Comparison of ENCODE assay signal across 27 cellular contexts in the genomic region with DNA sequence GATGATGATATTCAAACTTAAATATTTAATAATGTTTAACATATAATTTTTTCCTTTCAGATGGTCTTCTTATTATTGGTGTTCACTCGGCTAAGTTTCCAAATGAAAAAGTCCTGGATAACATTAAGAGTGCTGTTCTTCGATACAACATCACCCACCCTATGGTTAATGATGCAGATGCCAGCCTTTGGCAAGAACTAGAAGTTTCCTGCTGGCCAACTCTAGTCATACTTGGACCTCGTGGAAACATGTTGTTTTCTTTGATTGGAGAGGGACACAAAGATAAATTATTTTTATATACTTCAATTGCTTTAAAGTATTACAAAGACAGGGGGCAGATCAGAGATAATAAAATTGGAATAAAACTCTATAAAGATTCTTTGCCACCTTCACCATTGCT.
"Had no signal": no experiment of that assay in that cellular context is flagged by ENCODE, and none has a peak within 500 bp of the region (broad histone marks: within the 10 kb centered on the region; RNA-seq: fewer than 3 reads in every experiment).

No MANE protein-coding gene starts in this region.

- H3K27me3 Mint-ChIP-seq: dendritic cell treated with granulocyte-macrophage colony-stimulating factor and Interleukin-4, amounts not matched to agents 40 ng/mL and 50 ng/mL, for 4 days; effector memory CD8-positive, alpha-beta T cell; naive thymus-derived CD4-positive, alpha-beta T cell had no signal

- H3K4me3 ChIP-seq: colonic mucosa, esophagus squamous epithelium, gastrocnemius medialis, heart right ventricle, left ventricle myocardium inferior, lower lobe of right lung had no signal

- H3K4me1 ChIP-seq: colonic mucosa, esophagus squamous epithelium, lower lobe of right lung had no signal

- ATAC-seq: effector memory CD8-positive, alpha-beta T cell; esophagus mucosa; gastrocnemius medialis; left colon; left lobe of liver; lower lobe of right lung; naive thymus-derived CD4-positive, alpha-beta T cell had no signal

- H3K36me3 ChIP-seq: colonic mucosa had no signal

- H3K4me3 Mint-ChIP-seq: dendritic cell treated with granulocyte-macrophage colony-stimulating factor and Interleukin-4, amounts not matched to agents 40 ng/mL and 50 ng/mL, for 4 days; effector memory CD8-positive, alpha-beta T cell; endodermal cell; naive thymus-derived CD4-positive, alpha-beta T cell had no signal

- H3K27ac ChIP-seq: colonic mucosa, epithelial cell of prostate, esophagus squamous epithelium, gastrocnemius medialis, heart right ventricle, left ventricle myocardium inferior, lower lobe of right lung had no signal

- H3K9me3 Mint-ChIP-seq: dendritic cell treated with granulocyte-macrophage colony-stimulating factor and Interleukin-4, amounts not matched to agents 40 ng/mL and 50 ng/mL, for 4 days; effector memory CD8-positive, alpha-beta T cell had no signal

- DNase-seq: colonic mucosa; cortex of kidney; effector CD8-positive, alpha-beta T cell; effector memory CD8-positive, alpha-beta T cell; endodermal cell; erythroblast; esophagus squamous epithelium; foreskin fibroblast; foreskin melanocyte; gastrocnemius medialis; glutamatergic neuron; head of caudate nucleus; heart right ventricle; hippocampal formation; islet precursor cell; kidney; kidney glomerular epithelial cell; left colon; left ventricle myocardium inferior; lower lobe of right lung; mesendoderm; midbrain; naive thymus-derived CD4-positive, alpha-beta T cell had no signal

- H3K27me3 ChIP-seq: colonic mucosa, esophagus squamous epithelium, gastrocnemius medialis, heart right ventricle had no signal

- H3K27ac Mint-ChIP-seq: dendritic cell treated with granulocyte-macrophage colony-stimulating factor and Interleukin-4, amounts not matched to agents 40 ng/mL and 50 ng/mL, for 4 days; effector memory CD8-positive, alpha-beta T cell; endodermal cell; naive thymus-derived CD4-positive, alpha-beta T cell had no signal

- H3K4me1 Mint-ChIP-seq: endodermal cell had no signal

- H3K9me3 ChIP-seq: colonic mucosa, lower lobe of right lung had no signal
